17 cellular contexts compared by ENCODE assay signal in genomic region chr7:155280446-155281410, GRCh38. TPM values are rescaled to one million over a fixed set of nuclear protein-coding genes. Genes with fewer than 3 reads are reported as not detected.
A peak's percentile ranks its signal among the peaks of the same experiment; 100 is the strongest.
DNase-seq lines count a peak whose midpoint lies in the region; ATAC-seq lines count a peak whose summit lies in the region.
"Had no signal": no experiment of that assay in that cellular context is flagged by ENCODE, and none has a peak within 500 bp of the region (broad histone marks: within the 10 kb centered on the region; RNA-seq: fewer than 3 reads in every experiment).

No MANE protein-coding gene starts in this region.

- no peaks in the 10 kb centered on the region for H3K9me3 Mint-ChIP-seq in stimulated activated effector memory CD8-positive, alpha-beta T cell treated with anti-CD3 and anti-CD28 coated beads, Interleukin-12 subunit alpha, Interleukin-12 subunit beta, amount 100 ng/mL, for 72 hours

- H3K4me1 Mint-ChIP-seq in stimulated activated effector memory CD8-positive, alpha-beta T cell treated with anti-CD3 and anti-CD28 coated beads, Interleukin-12 subunit alpha, Interleukin-12 subunit beta, amount 100 ng/mL, for 72 hours: peaks cover 69% of the 10 kb centered on the region

- H3K36me3 Mint-ChIP-seq in stimulated activated effector memory CD8-positive, alpha-beta T cell treated with anti-CD3 and anti-CD28 coated beads, Interleukin-12 subunit alpha, Interleukin-12 subunit beta, amount 100 ng/mL, for 72 hours: no peaks in the 10 kb centered on the region

- DNase-seq in stimulated activated CD4-positive, alpha-beta T cell treated with anti-CD3 and anti-CD28 coated beads, Interleukin-15, amount 100 ng/mL, for 24 hours: peak; percentile 35
- no peak for DNase-seq in stimulated activated CD4-positive, alpha-beta T cell treated with anti-CD3 and anti-CD28 coated beads, Interleukin-12 subunit alpha, Interleukin-12 subunit beta, amount 100 ng/mL, for 4 hours
- DNase-seq in NOMO-1 treated with DMSO at 0.1 percent for 48 hours (lab: John Stamatoyannopoulos, UW; ENCODE audit: unreplicated experiment) (peak; percentile 55), dermis blood vessel endothelial cell (peak; percentile 14), AG08396 (ENCODE audit: low spot score) (no peak), HCEC 1CT (no peak)
- no peak for DNase-seq in stimulated activated effector memory CD8-positive, alpha-beta T cell treated with anti-CD3 and anti-CD28 coated beads, Interleukin-12 subunit alpha, Interleukin-12 subunit beta, amount 100 ng/mL, for 72 hours (ENCODE audit: low spot score in 2 of 2)
- DNase-seq: dorsolateral prefrontal cortex; GF-D8; heart right ventricle; MM.1S; NCI-H2029 treated with DMSO at 0.1 percent for 48 hours; NCI-H524 treated with DMSO at 0.1 percent for 48 hours; stimulated activated naive CD4-positive, alpha-beta T cell; transverse colon had no signal

- no peak overlapping the region for H3K27ac Mint-ChIP-seq in stimulated activated effector memory CD8-positive, alpha-beta T cell treated with anti-CD3 and anti-CD28 coated beads, Interleukin-12 subunit alpha, Interleukin-12 subunit beta, amount 100 ng/mL, for 72 hours
- H3K27ac Mint-ChIP-seq: B cell had no signal

- H3K4me3 Mint-ChIP-seq in stimulated activated effector memory CD8-positive, alpha-beta T cell treated with anti-CD3 and anti-CD28 coated beads, Interleukin-12 subunit alpha, Interleukin-12 subunit beta, amount 100 ng/mL, for 72 hours: no peak overlapping the region
- H3K4me3 Mint-ChIP-seq: B cell had no signal

- peak; percentile 37 for ATAC-seq in stimulated activated effector memory CD8-positive, alpha-beta T cell treated with anti-CD3 and anti-CD28 coated beads, Interleukin-12 subunit alpha, Interleukin-12 subunit beta, amount 100 ng/mL, for 72 hours
- ATAC-seq: HepG2 had no signal

RNA-seq across cellular contexts. Expression of gene INSIG1, which starts 16.9 kb away (rescaled TPM):
- 93.9 and 140 TPM in 2 replicates for total RNA-seq in dermis blood vessel endothelial cell

Comparison
In these comparisons a context has a peak if more than half of its experiments do, and no peak if none do; other contexts are left out.
1. DNase-seq: peak in stimulated activated CD4-positive, alpha-beta T cell treated with anti-CD3 and anti-CD28 coated beads, Interleukin-15, amount 100 ng/mL, for 24 hours (single experiment), NOMO-1 treated with DMSO at 0.1 percent for 48 hours (single experiment) and dermis blood vessel endothelial cell (single experiment); none in stimulated activated CD4-positive, alpha-beta T cell treated with anti-CD3 and anti-CD28 coated beads, Interleukin-12 subunit alpha, Interleukin-12 subunit beta, amount 100 ng/mL, for 4 hours (single experiment), stimulated activated effector memory CD8-positive, alpha-beta T cell treated with anti-CD3 and anti-CD28 coated beads, Interleukin-12 subunit alpha, Interleukin-12 subunit beta, amount 100 ng/mL, for 72 hours (0 of 2), AG08396 (single experiment) and HCEC 1CT (single experiment).